Comparison of ENCODE assay signal across 1 cellular context in the genomic region with DNA sequence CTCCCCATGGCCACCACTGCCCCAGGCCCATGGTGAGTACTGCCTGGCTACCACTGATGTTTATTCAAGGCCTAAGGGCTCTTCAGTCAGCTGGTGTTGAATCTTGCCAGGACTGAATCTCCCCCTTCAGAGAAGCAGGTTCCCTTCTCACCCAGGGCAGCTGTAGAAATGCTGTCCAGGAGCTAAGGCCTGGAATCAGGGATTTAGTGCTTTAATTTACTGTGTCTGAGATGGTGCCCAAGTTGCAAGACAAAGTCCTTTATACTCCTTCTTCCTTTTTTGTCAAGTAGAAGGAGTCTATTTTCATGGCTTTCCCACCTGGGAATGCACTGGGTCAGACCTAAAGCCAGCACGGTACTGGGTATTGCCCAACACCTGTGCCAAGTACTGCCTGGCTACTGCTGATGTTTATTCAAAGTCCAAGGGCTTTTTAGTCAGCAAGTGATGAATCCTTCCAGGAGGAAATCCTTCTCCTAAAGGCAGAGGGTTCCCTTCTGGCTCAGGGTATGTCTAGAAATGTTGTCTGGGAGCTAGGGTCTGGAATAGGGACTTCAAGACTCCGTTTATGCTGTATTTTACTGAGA.
TF ChIP-seq lines count a peak whose summit lies in the region.

No MANE protein-coding gene starts in this region.

TF ChIP-seq in H1, 55 proteins besides CTCF, POLR2A, EP300 and RAD21 (continued from another document):
- TF ChIP-seq, protein P1, sequence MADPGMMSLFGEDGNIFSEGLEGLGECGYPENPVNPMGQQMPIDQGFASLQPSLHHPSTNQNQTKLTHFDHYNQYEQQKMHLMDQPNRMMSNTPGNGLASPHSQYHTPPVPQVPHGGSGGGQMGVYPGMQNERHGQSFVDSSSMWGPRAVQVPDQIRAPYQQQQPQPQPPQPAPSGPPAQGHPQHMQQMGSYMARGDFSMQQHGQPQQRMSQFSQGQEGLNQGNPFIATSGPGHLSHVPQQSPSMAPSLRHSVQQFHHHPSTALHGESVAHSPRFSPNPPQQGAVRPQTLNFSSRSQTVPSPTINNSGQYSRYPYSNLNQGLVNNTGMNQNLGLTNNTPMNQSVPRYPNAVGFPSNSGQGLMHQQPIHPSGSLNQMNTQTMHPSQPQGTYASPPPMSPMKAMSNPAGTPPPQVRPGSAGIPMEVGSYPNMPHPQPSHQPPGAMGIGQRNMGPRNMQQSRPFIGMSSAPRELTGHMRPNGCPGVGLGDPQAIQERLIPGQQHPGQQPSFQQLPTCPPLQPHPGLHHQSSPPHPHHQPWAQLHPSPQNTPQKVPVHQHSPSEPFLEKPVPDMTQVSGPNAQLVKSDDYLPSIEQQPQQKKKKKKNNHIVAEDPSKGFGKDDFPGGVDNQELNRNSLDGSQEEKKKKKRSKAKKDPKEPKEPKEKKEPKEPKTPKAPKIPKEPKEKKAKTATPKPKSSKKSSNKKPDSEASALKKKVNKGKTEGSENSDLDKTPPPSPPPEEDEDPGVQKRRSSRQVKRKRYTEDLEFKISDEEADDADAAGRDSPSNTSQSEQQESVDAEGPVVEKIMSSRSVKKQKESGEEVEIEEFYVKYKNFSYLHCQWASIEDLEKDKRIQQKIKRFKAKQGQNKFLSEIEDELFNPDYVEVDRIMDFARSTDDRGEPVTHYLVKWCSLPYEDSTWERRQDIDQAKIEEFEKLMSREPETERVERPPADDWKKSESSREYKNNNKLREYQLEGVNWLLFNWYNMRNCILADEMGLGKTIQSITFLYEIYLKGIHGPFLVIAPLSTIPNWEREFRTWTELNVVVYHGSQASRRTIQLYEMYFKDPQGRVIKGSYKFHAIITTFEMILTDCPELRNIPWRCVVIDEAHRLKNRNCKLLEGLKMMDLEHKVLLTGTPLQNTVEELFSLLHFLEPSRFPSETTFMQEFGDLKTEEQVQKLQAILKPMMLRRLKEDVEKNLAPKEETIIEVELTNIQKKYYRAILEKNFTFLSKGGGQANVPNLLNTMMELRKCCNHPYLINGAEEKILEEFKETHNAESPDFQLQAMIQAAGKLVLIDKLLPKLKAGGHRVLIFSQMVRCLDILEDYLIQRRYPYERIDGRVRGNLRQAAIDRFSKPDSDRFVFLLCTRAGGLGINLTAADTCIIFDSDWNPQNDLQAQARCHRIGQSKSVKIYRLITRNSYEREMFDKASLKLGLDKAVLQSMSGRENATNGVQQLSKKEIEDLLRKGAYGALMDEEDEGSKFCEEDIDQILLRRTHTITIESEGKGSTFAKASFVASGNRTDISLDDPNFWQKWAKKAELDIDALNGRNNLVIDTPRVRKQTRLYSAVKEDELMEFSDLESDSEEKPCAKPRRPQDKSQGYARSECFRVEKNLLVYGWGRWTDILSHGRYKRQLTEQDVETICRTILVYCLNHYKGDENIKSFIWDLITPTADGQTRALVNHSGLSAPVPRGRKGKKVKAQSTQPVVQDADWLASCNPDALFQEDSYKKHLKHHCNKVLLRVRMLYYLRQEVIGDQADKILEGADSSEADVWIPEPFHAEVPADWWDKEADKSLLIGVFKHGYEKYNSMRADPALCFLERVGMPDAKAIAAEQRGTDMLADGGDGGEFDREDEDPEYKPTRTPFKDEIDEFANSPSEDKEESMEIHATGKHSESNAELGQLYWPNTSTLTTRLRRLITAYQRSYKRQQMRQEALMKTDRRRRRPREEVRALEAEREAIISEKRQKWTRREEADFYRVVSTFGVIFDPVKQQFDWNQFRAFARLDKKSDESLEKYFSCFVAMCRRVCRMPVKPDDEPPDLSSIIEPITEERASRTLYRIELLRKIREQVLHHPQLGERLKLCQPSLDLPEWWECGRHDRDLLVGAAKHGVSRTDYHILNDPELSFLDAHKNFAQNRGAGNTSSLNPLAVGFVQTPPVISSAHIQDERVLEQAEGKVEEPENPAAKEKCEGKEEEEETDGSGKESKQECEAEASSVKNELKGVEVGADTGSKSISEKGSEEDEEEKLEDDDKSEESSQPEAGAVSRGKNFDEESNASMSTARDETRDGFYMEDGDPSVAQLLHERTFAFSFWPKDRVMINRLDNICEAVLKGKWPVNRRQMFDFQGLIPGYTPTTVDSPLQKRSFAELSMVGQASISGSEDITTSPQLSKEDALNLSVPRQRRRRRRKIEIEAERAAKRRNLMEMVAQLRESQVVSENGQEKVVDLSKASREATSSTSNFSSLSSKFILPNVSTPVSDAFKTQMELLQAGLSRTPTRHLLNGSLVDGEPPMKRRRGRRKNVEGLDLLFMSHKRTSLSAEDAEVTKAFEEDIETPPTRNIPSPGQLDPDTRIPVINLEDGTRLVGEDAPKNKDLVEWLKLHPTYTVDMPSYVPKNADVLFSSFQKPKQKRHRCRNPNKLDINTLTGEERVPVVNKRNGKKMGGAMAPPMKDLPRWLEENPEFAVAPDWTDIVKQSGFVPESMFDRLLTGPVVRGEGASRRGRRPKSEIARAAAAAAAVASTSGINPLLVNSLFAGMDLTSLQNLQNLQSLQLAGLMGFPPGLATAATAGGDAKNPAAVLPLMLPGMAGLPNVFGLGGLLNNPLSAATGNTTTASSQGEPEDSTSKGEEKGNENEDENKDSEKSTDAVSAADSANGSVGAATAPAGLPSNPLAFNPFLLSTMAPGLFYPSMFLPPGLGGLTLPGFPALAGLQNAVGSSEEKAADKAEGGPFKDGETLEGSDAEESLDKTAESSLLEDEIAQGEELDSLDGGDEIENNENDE (IDR thresholded peaks at IDR 0.05; ENCODE audit: insufficient replicate concordance, low read length), result no peak
- TF ChIP-seq POLR2AphosphoS5 (IDR thresholded peaks at IDR 0.05; ENCODE audit: low read depth, low read length), result no peak
- no peak for TF ChIP-seq EZH2 (IDR thresholded peaks at IDR 0.05; ENCODE audit: low read depth, low read length, severe bottlenecking)
- no peak for TF ChIP-seq JUND (IDR thresholded peaks at IDR 0.05; ENCODE audit: low read length)
- peak; percentile 41; the same call in 1 of the 2 replicates for TF ChIP-seq CEBPB (IDR thresholded peaks at IDR 0.05; ENCODE audit: low read depth, low read length)
- no peak for TF ChIP-seq TEAD4 (IDR thresholded peaks at IDR 0.05; ENCODE audit: low read depth, low read length)
